8 cellular contexts compared by ENCODE assay signal in genomic region chr13:49898792-49899191, GRCh38.
"Had no signal": no experiment of that assay in that cellular context is flagged by ENCODE, and none has a peak within 500 bp of the region (broad histone marks: within the 10 kb centered on the region; RNA-seq: fewer than 3 reads in every experiment).

No MANE protein-coding gene starts in this region.

- H2AFZ ChIP-seq: GM23338 had no signal

- FAIRE-seq: H1, H54, HTR-8/SVneo had no signal

- ATAC-seq: GM23338 had no signal

- H3K4me3 ChIP-seq: GM23338 had no signal

- H3K4me2 ChIP-seq: GM23338 had no signal

- DNase-seq: H9, HCEC 1CT, HFFc6, KBM-7 had no signal
